17 cellular contexts compared by ENCODE assay signal in genomic region chr3:161212892-161213291, GRCh38.
"Had no signal": no experiment of that assay in that cellular context is flagged by ENCODE, and none has a peak within 500 bp of the region (broad histone marks: within the 10 kb centered on the region; RNA-seq: fewer than 3 reads in every experiment).

No MANE protein-coding gene starts in this region.

- H3K4me3 Mint-ChIP-seq: activated CD4-positive, alpha-beta T cell treated with anti-CD3 and anti-CD28 coated beads for 36 hours; activated CD8-positive, alpha-beta T cell treated with anti-CD3 and anti-CD28 coated beads for 36 hours; neural crest cell; stimulated activated memory B cell treated with anti-CD40 and anti-IgM and Interleukin-4, amounts not matched to agents 10 μg/mL and 1 μg/mL and 100 μg/mL, for 72 hours had no signal

- ATAC-seq: activated CD4-positive, alpha-beta T cell treated with anti-CD3 and anti-CD28 coated beads for 36 hours; activated CD8-positive, alpha-beta T cell treated with anti-CD3 and anti-CD28 coated beads for 36 hours; foreskin keratinocyte; heart right ventricle; left lung; pancreas; stimulated activated memory B cell treated with anti-CD40 and anti-IgM and Interleukin-4, amounts not matched to agents 10 μg/mL and 1 μg/mL and 100 μg/mL, for 72 hours had no signal

- H3K4me1 Mint-ChIP-seq: activated CD4-positive, alpha-beta T cell treated with anti-CD3 and anti-CD28 coated beads for 36 hours; stimulated activated memory B cell treated with anti-CD40 and anti-IgM and Interleukin-4, amounts not matched to agents 10 μg/mL and 1 μg/mL and 100 μg/mL, for 72 hours had no signal

- DNase-seq: activated CD4-positive, alpha-beta T cell treated with anti-CD3 and anti-CD28 coated beads for 36 hours; activated CD8-positive, alpha-beta memory T cell treated with anti-CD3 and anti-CD28 coated beads, Interleukin-2, amount 50 U/mL, for 4 hours; activated CD8-positive, alpha-beta T cell treated with anti-CD3 and anti-CD28 coated beads for 36 hours; activated naive CD4-positive, alpha-beta T cell treated with Interleukin-2 at 50 U/mL for 16 hours; dorsolateral prefrontal cortex; foreskin keratinocyte; heart right ventricle; islet precursor cell; left lung; mesenchymal stem cell; pancreas; small intestine had no signal

- H3K9me3 Mint-ChIP-seq: activated CD8-positive, alpha-beta T cell treated with anti-CD3 and anti-CD28 coated beads for 36 hours; neural crest cell; stimulated activated memory B cell treated with anti-CD40 and anti-IgM and Interleukin-4, amounts not matched to agents 10 μg/mL and 1 μg/mL and 100 μg/mL, for 72 hours had no signal

- H3K27ac Mint-ChIP-seq: activated CD4-positive, alpha-beta T cell treated with anti-CD3 and anti-CD28 coated beads for 36 hours; activated CD8-positive, alpha-beta T cell treated with anti-CD3 and anti-CD28 coated beads for 36 hours; stimulated activated memory B cell treated with anti-CD40 and anti-IgM and Interleukin-4, amounts not matched to agents 10 μg/mL and 1 μg/mL and 100 μg/mL, for 72 hours had no signal

- H3K36me3 Mint-ChIP-seq: stimulated activated memory B cell treated with anti-CD40 and anti-IgM and Interleukin-4, amounts not matched to agents 10 μg/mL and 1 μg/mL and 100 μg/mL, for 72 hours had no signal

- H3K27ac ChIP-seq: breast epithelium, foreskin keratinocyte, heart right ventricle, left lung, pancreas, tibial nerve, vagina had no signal
